Comparison of ENCODE assay signal across 11 cellular contexts in the genomic region with DNA sequence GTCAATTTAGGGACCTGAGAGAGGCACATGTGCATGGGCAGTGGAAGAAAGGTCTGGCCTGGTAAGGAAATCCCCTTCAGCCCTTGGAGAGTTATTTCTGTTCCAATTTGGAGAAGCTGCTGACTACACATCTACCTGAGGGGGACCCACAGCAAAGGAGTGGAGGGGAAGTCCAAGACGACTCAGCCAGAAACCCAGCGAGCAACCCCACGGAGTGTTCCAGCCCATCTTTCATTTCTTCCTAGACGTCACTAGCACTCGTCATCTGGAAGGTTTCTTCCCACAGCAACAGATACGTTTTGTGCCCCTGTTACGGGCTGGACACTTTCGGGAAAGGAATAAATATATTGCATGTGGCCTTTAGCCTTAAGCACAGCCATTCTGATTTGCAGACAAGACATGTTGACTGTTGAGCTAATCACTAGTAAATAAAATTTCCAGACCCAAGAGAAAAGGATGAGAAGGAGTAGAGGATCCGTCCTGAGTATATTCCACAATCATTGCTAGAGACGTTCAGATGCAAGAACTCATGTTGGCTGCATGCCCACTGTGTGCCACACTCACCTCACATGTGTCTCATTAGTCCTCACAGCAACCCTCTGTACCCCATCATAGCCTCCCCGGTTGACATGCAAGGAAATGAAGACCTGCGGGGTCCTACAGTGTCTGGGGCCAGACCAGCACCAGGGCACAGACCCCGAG. TPM values are rescaled to one million over a fixed set of nuclear protein-coding genes. Genes with fewer than 3 reads are reported as not detected.
DNase-seq lines count a peak whose midpoint lies in the region; ATAC-seq, FAIRE-seq and TF ChIP-seq lines count a peak whose summit lies in the region.
"Had no signal": no experiment of that assay in that cellular context is flagged by ENCODE, and none has a peak within 500 bp of the region (broad histone marks: within the 10 kb centered on the region; RNA-seq: fewer than 3 reads in every experiment).

No MANE protein-coding gene starts in this region.

- no peaks in the 10 kb centered on the region for H3K9me3 ChIP-seq in pancreas
- H3K9me3 ChIP-seq: lower lobe of right lung, thoracic aorta had no signal

- H3K27me3 ChIP-seq in pancreas = no peaks in the 10 kb centered on the region

- no peaks in the 10 kb centered on the region for H3K36me3 ChIP-seq in pancreas
- H3K36me3 ChIP-seq: lower lobe of right lung, thoracic aorta had no signal

- no peak for TF ChIP-seq CTCF in pancreas (IDR thresholded peaks at IDR 0.05)

- H3K4me1 ChIP-seq in pancreas = peaks cover 15 to 29% (median 18%) of the 10 kb centered on the region in 3 donors

- no peak for FAIRE-seq in pancreas (lab: Jason Lieb, UNC)
- FAIRE-seq: astrocyte, H1 had no signal

- ATAC-seq in GM19023 (IDR thresholded peaks at IDR 0.05; ENCODE audit: unreplicated experiment) (peak; percentile 83), GM21528 (IDR thresholded peaks at IDR 0.05; ENCODE audit: low FRiP score, unreplicated experiment) (peak; percentile 66), HG03432 (IDR thresholded peaks at IDR 0.05; ENCODE audit: unreplicated experiment) (peak; percentile 78), pancreas (no peak)
- ATAC-seq: lower lobe of right lung had no signal

- H3K4me3 ChIP-seq in pancreas = no peak overlapping the region
- H3K4me3 ChIP-seq: lower lobe of right lung, thoracic aorta had no signal

- intact Hi-C loops in pancreas (cut with DNase I) = no loop called here

- 87 to 88% methylated on average over 13 of the region's 13 CpGs for WGBS in pancreas, 2 donors

- H3K27ac ChIP-seq in pancreas = no peak overlapping the region
- H3K27ac ChIP-seq: lower lobe of right lung, thoracic aorta had no signal

- DNase-seq in stimulated activated CD4-positive, alpha-beta T cell treated with anti-CD3 and anti-CD28 coated beads, Interleukin-2, amount 100 ng/mL, for 24 hours = peak; percentile 30 to 47
- no peak for DNase-seq in pancreas
- no peak for DNase-seq in HT-29 (ENCODE audit: low spot score)
- DNase-seq in NCI-H187 treated with DMSO at 0.1 percent for 48 hours (lab: John Stamatoyannopoulos, UW) = no peak
- DNase-seq: lower lobe of right lung had no signal

RNA-seq across cellular contexts. Expression of gene FAM174B, which starts 7.8 kb away (rescaled TPM):
- 100 to 1,000 TPM in 1 of 6 donors, 10 to 100 TPM in 5; 42.3 to 122 (median 73.6) TPM for total RNA-seq in pancreas
- polyA plus RNA-seq in pancreas = 10 to 100 TPM; 26.0 to 26.8 TPM
- 14.4 and 19.7 TPM in 2 replicates for total RNA-seq in HT-29 (2014; rRNA removed; shearing (Covaris generic))

Comparison
In these comparisons a context has a peak if more than half of its experiments do, and no peak if none do; other contexts are left out.
1. ATAC-seq: peak in GM19023 (single experiment), GM21528 (single experiment) and HG03432 (single experiment); none in pancreas (0 of 4).
2. DNase-seq: peak in stimulated activated CD4-positive, alpha-beta T cell treated with anti-CD3 and anti-CD28 coated beads, Interleukin-2, amount 100 ng/mL, for 24 hours (2 of 2); none in pancreas (0 of 6), HT-29 (single experiment) and NCI-H187 treated with DMSO at 0.1 percent for 48 hours (single experiment).